In the genomic region with DNA sequence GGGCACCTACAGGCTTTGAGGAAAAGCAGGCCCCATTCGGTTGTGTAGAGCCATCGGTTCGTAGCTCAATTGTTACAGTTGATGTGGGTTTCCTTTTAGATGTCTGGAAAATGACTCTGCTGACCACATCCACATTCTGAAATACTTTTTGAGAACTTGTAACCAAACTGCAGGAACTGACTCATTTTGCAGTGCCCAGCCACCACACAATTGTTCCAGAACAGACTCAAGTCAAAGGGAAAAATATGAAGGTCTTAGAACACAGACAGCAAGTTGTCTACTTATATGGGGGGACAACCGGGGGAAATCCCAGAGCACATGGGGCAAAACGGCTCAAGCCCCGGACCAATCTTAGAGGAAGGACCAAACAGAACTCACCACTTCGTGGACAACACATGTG, we compare ENCODE assay signal across 8 cellular contexts.
DNase-seq lines count a peak whose midpoint lies in the region; ATAC-seq and TF ChIP-seq lines count a peak whose summit lies in the region.

No MANE protein-coding gene starts in this region.

- TF ChIP-seq CTCF in lower lobe of right lung (IDR thresholded peaks at IDR 0.05) (no peak), adrenal gland (IDR thresholded peaks at IDR 0.05) (no peak)

- H3K27ac ChIP-seq in lower lobe of right lung, result peak overlapping the region; percentile 56
- peak overlapping the region in 1 of 5 donors; percentile 59 for H3K27ac ChIP-seq in adrenal gland

- 56 to 77% (median 71%) methylated on average over 7 of the region's 7 CpGs for WGBS in adrenal gland, 4 donors

- peaks cover 69% of the 10 kb centered on the region for H3K4me1 Mint-ChIP-seq in activated T-cell treated with anti-CD3 and anti-CD28 coated beads, Interleukin-2, amount 50 U/mL, for 4 hours (ENCODE audit: low read depth)

- no peaks in the 10 kb centered on the region for H3K9me3 Mint-ChIP-seq in activated T-cell treated with anti-CD3 and anti-CD28 coated beads, Interleukin-2, amount 50 U/mL, for 4 hours

- no peaks in the 10 kb centered on the region for H3K9me3 ChIP-seq in MG63
- H3K9me3 ChIP-seq in lower lobe of right lung, result no peaks in the 10 kb centered on the region
- no peaks in the 10 kb centered on the region for H3K9me3 ChIP-seq in adrenal gland (replicated peaks in 1 of 3)

- peak; percentile 34 for ATAC-seq in GM21390 (IDR thresholded peaks at IDR 0.05; ENCODE audit: unreplicated experiment)
- peak; percentile 54 to 55 for ATAC-seq in activated T-cell treated with anti-CD3 and anti-CD28 coated beads, Interleukin-2, amount 50 U/mL, for 4 hours
- ATAC-seq in lower lobe of right lung, result peak; percentile 32 to 40
- no peak for ATAC-seq in HG03045 (IDR thresholded peaks at IDR 0.05; ENCODE audit: unreplicated experiment)

- H3K36me3 Mint-ChIP-seq in activated T-cell treated with anti-CD3 and anti-CD28 coated beads, Interleukin-2, amount 50 U/mL, for 4 hours (ENCODE audit: insufficient read depth), result peaks cover 49% of the 10 kb centered on the region

- peak overlapping the region; percentile 77 for H3K4me3 Mint-ChIP-seq in activated T-cell treated with anti-CD3 and anti-CD28 coated beads, Interleukin-2, amount 50 U/mL, for 4 hours

- intact Hi-C loops in lower lobe of right lung (cut with DNase I) (no loop called here), adrenal gland (cut with DNase I) (no loop called here)

- H3K27me3 ChIP-seq in MG63 (no peaks in the 10 kb centered on the region), lower lobe of right lung (ENCODE audit: low read depth) (no peaks in the 10 kb centered on the region), adrenal gland (peaks cover 5% of the 10 kb centered on the region)

- DNase-seq in CD1c-positive myeloid dendritic cell (ENCODE audit: extremely low spot score), result peak; percentile 73
- DNase-seq in MG63, result peak; percentile 54
- DNase-seq in activated T-cell treated with anti-CD3 and anti-CD28 coated beads, Interleukin-2, amount 50 U/mL, for 4 hours, result peak; percentile 30
- DNase-seq in lower lobe of right lung, result no peak
- no peak for DNase-seq in NCI-H345 (lab: John Stamatoyannopoulos, UW)
- no peak for DNase-seq in adrenal gland

- no peak for TF ChIP-seq POLR2A in adrenal gland (IDR thresholded peaks at IDR 0.05)

- H3K4me3 ChIP-seq in MG63 (no peak overlapping the region), lower lobe of right lung (no peak overlapping the region), adrenal gland (no peak overlapping the region)

- H3K27me3 Mint-ChIP-seq in activated T-cell treated with anti-CD3 and anti-CD28 coated beads, Interleukin-2, amount 50 U/mL, for 4 hours (ENCODE audit: low read depth), result no peaks in the 10 kb centered on the region

- H3K36me3 ChIP-seq in MG63 (peaks cover 90% of the 10 kb centered on the region), lower lobe of right lung (no peaks in the 10 kb centered on the region), adrenal gland (replicated peaks in 1 of 2) (no peaks in the 10 kb centered on the region)

- peaks cover 35% of the 10 kb centered on the region for H3K4me1 ChIP-seq in lower lobe of right lung
- no peaks in the 10 kb centered on the region for H3K4me1 ChIP-seq in adrenal gland (replicated peaks in 1 of 2)

Comparison
In these comparisons a context has a peak if more than half of its experiments do, and no peak if none do; other contexts are left out.
1. DNase-seq: peak in CD1c-positive myeloid dendritic cell (single experiment), MG63 (single experiment) and activated T-cell treated with anti-CD3 and anti-CD28 coated beads, Interleukin-2, amount 50 U/mL, for 4 hours (single experiment); none in lower lobe of right lung (single experiment), NCI-H345 (single experiment) and adrenal gland (0 of 7).